Comparison of ENCODE assay signal across 23 cellular contexts in genomic region chr7:91553410-91553895, GRCh38.
DNase-seq lines count a peak whose midpoint lies in the region; ATAC-seq and TF ChIP-seq lines count a peak whose summit lies in the region.
"Had no signal": no experiment of that assay in that cellular context is flagged by ENCODE, and none has a peak within 500 bp of the region (broad histone marks: within the 10 kb centered on the region; RNA-seq: fewer than 3 reads in every experiment).

No MANE protein-coding gene starts in this region.

- CTCF ChIA-PET in WTC11 (lab: Charles Lee) = interaction anchor here (0.6 to 1.0 kb wide), 2 partner anchors 20 to 33 kb away, joined by 4 read pairs; no protein-coding TSS in a partner anchor

- ATAC-seq in GM18867 (IDR thresholded peaks at IDR 0.05; ENCODE audit: unreplicated experiment) (peak; percentile 56), WTC11 (peak; percentile 36), HG03280 (IDR thresholded peaks at IDR 0.05; ENCODE audit: unreplicated experiment) (no peak), HG02678 (IDR thresholded peaks at IDR 0.05; ENCODE audit: unreplicated experiment) (no peak), HG03097 (IDR thresholded peaks at IDR 0.05; ENCODE audit: low FRiP score, unreplicated experiment) (no peak)
- ATAC-seq: A549 had no signal

- TF ChIP-seq CTCF in GM12865 (IDR thresholded peaks at IDR 0.05; ENCODE audit: insufficient read depth, low read depth, low read length, missing control alignments) (no peak), WTC11 (IDR thresholded peaks at IDR 0.05) (no peak), mesothelial cell of epicardium (IDR thresholded peaks at IDR 0.05; ENCODE audit: unreplicated experiment) (no peak)

- no peaks in the 10 kb centered on the region for H3K36me3 Mint-ChIP-seq in WTC11
- no peaks in the 10 kb centered on the region for H3K36me3 Mint-ChIP-seq in mesothelial cell of epicardium
- H3K36me3 Mint-ChIP-seq: CD14-positive monocyte, IgD-negative memory B cell had no signal

- H3K9me3 Mint-ChIP-seq in WTC11 = no peaks in the 10 kb centered on the region
- H3K9me3 Mint-ChIP-seq in mesothelial cell of epicardium = no peaks in the 10 kb centered on the region
- H3K9me3 Mint-ChIP-seq: H9 had no signal

- DNase-seq in GM12865 (ENCODE audit: low read depth) (peak; percentile 26), WTC11 (ENCODE audit: low spot score) (no peak), mesothelial cell of epicardium (ENCODE audit: low spot score in 2 of 2, unreplicated experiment in 2 of 2) (no peak)
- DNase-seq: H9, Karpas-422, MV-4-11, NCI-H1105 treated with DMSO at 0.1 percent for 48 hours, NCI-H2029 treated with DMSO at 0.1 percent for 48 hours, NCI-H2171, NCI-H345, NCI-H524, PC-9, RPMI8226, SHP77 treated with DMSO at 0.1 percent for 48 hours, T-helper 1 cell had no signal

- H3K4me3 ChIP-seq in GM12865 (ENCODE audit: low read depth, low read length) = no peak overlapping the region
- H3K4me3 ChIP-seq: A549, PC-9 had no signal

- H3K27ac Mint-ChIP-seq in WTC11 = 0 out of 2 replicates have a peak overlapping the region, but pooled peaks have one; percentile 6
- H3K27ac Mint-ChIP-seq in mesothelial cell of epicardium = peak overlapping the region; percentile 32
- H3K27ac Mint-ChIP-seq: B cell, CD14-positive monocyte, H9, IgD-negative memory B cell had no signal

- peaks cover 12% of the 10 kb centered on the region for H3K4me1 Mint-ChIP-seq in WTC11
- H3K4me1 Mint-ChIP-seq in mesothelial cell of epicardium = peaks cover 56% of the 10 kb centered on the region
- H3K4me1 Mint-ChIP-seq: B cell, CD14-positive monocyte had no signal

- POLR2A ChIA-PET in WTC11 (lab: Charles Lee) = no interaction called here

- H3K4me3 Mint-ChIP-seq in WTC11 (no peak overlapping the region), mesothelial cell of epicardium (no peak overlapping the region)
- H3K4me3 Mint-ChIP-seq: B cell, CD14-positive monocyte, H9, IgD-negative memory B cell had no signal

- H3K27me3 Mint-ChIP-seq in WTC11 (ENCODE audit: low read depth) (no peaks in the 10 kb centered on the region; the same call in 1 of the 2 replicates), mesothelial cell of epicardium (ENCODE audit: low read depth) (no peaks in the 10 kb centered on the region)
- H3K27me3 Mint-ChIP-seq: IgD-negative memory B cell had no signal

TF ChIP-seq in WTC11, 78 proteins besides CTCF, POLR2A, EP300 and RAD21:
- no peak for TF ChIP-seq ZSCAN18 (CRISPR knock-in tag; IDR thresholded peaks at IDR 0.05)
- TF ChIP-seq, protein P1, sequence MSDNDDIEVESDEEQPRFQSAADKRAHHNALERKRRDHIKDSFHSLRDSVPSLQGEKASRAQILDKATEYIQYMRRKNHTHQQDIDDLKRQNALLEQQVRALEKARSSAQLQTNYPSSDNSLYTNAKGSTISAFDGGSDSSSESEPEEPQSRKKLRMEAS (CRISPR knock-in tag; IDR thresholded peaks at IDR 0.05) = no peak
- no peak for TF ChIP-seq ESRRA (CRISPR knock-in tag; IDR thresholded peaks at IDR 0.05; ENCODE audit: borderline replicate concordance)
- TF ChIP-seq ZNF671 (CRISPR knock-in tag; IDR thresholded peaks at IDR 0.05) = no peak
- TF ChIP-seq, protein P2, sequence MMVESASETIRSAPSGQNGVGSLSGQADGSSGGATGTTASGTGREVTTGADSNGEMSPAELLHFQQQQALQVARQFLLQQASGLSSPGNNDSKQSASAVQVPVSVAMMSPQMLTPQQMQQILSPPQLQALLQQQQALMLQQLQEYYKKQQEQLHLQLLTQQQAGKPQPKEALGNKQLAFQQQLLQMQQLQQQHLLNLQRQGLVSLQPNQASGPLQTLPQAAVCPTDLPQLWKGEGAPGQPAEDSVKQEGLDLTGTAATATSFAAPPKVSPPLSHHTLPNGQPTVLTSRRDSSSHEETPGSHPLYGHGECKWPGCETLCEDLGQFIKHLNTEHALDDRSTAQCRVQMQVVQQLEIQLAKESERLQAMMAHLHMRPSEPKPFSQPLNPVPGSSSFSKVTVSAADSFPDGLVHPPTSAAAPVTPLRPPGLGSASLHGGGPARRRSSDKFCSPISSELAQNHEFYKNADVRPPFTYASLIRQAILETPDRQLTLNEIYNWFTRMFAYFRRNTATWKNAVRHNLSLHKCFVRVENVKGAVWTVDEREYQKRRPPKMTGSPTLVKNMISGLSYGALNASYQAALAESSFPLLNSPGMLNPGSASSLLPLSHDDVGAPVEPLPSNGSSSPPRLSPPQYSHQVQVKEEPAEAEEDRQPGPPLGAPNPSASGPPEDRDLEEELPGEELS (CRISPR knock-in tag; IDR thresholded peaks at IDR 0.05) = no peak
- no peak for TF ChIP-seq IRF1 (CRISPR knock-in tag; IDR thresholded peaks at IDR 0.05)
- TF ChIP-seq CREM (CRISPR knock-in tag; IDR thresholded peaks at IDR 0.05) = no peak
- no peak for TF ChIP-seq PREB (CRISPR knock-in tag; IDR thresholded peaks at IDR 0.05; ENCODE audit: borderline replicate concordance)
- TF ChIP-seq ZNF232 (CRISPR knock-in tag; IDR thresholded peaks at IDR 0.05) = no peak
- TF ChIP-seq RORB (CRISPR knock-in tag; IDR thresholded peaks at IDR 0.05) = no peak
- TF ChIP-seq OVOL2 (CRISPR knock-in tag; IDR thresholded peaks at IDR 0.05; ENCODE audit: borderline replicate concordance) = no peak
- no peak for TF ChIP-seq ZNF423 (CRISPR knock-in tag; IDR thresholded peaks at IDR 0.05)
- TF ChIP-seq SMAD4 (CRISPR knock-in tag; IDR thresholded peaks at IDR 0.05) = no peak
- no peak for TF ChIP-seq ETV6 (CRISPR knock-in tag; IDR thresholded peaks at IDR 0.05)

Comparison
In these comparisons a context has a peak if more than half of its experiments do, and no peak if none do; other contexts are left out.
1. ATAC-seq: peak in GM18867 (single experiment) and WTC11 (single experiment); none in HG03280 (single experiment), HG02678 (single experiment) and HG03097 (single experiment).